32 cellular contexts compared by ENCODE assay signal in the genomic region with DNA sequence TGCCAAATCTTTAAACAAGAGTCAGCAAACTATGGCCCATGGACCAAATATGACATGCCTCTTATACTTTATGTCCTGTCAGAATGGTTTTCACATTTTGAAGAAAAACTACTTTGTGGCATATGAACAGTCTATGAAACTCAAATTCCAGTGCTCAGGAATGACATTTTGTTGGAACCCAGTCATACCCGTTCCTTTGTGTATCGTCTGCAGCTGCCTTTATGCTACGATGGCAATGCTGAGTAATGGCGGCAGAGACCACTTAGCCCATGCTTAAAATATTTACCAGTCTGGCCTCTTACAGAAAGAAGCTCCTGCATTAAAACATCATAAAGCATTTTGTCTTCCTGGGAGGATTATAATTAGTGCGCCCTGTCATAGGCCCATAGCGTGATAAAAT.
"Had no signal": no experiment of that assay in that cellular context is flagged by ENCODE, and none has a peak within 500 bp of the region (broad histone marks: within the 10 kb centered on the region; RNA-seq: fewer than 3 reads in every experiment).

No MANE protein-coding gene starts in this region.

- H3K27me3 ChIP-seq: adrenal gland, body of pancreas, brain microvascular endothelial cell, breast epithelium had no signal

- H3K36me3 ChIP-seq: adrenal gland, brain microvascular endothelial cell, breast epithelium had no signal

- H3K9me3 ChIP-seq: adrenal gland, body of pancreas, breast epithelium had no signal

- H3K4me1 ChIP-seq: adrenal gland, body of pancreas, breast epithelium had no signal

- H3K27ac ChIP-seq: adrenal gland, body of pancreas, brain microvascular endothelial cell, breast epithelium, VCaP had no signal

- ATAC-seq: activated CD8-positive, alpha-beta T cell treated with anti-CD3 and anti-CD28 coated beads for 36 hours; activated naive CD4-positive, alpha-beta T cell treated with anti-CD3 and anti-CD28 coated beads, Interleukin-2, amount 50 U/mL, for 72 hours; activated T-cell treated with anti-CD3 and anti-CD28 coated beads, Interleukin-2, amount 50 U/mL, for 4 hours; activated T-cell treated with anti-CD3 and anti-CD28 coated beads, Interleukin-2, amount 50 U/mL, for 72 hours; activated T-helper 17 cell treated with anti-CD3 and anti-CD28 coated beads, Interleukin-2, amount 50 U/mL, for 72 hours; body of pancreas had no signal

- H3K4me3 ChIP-seq: adrenal gland, body of pancreas, breast epithelium had no signal

- DNase-seq: activated B cell treated with CpG ODN at 0.5 μM for 24 hours; activated CD4-positive, alpha-beta memory T cell treated with anti-CD3 and anti-CD28 coated beads for 36 hours; activated CD4-positive, alpha-beta T cell treated with anti-CD3 and anti-CD28 coated beads for 4 hours; activated CD4-positive, alpha-beta T cell treated with anti-CD3 and anti-CD28 coated beads, Interleukin-2, amount 10 ng/mL, durations not matched to agents 24 days and 14 days; activated CD4-positive, alpha-beta T cell treated with anti-CD3 and anti-CD28 coated beads, Interleukin-2, amount 50 U/mL, for 1 hour; activated CD4-positive, alpha-beta T cell treated with anti-CD3 and anti-CD28 coated beads, Interleukin-2, amount 50 U/mL, for 4 hours; activated CD4-positive, CD25-positive, alpha-beta regulatory T cell treated with anti-CD3 and anti-CD28 coated beads, Interleukin-2, amount 50 U/mL, for 72 hours; activated CD8-positive, alpha-beta memory T cell treated with anti-CD3 and anti-CD28 coated beads, Interleukin-2, amount 50 U/mL, for 4 hours; activated CD8-positive, alpha-beta T cell treated with anti-CD3 and anti-CD28 coated beads for 36 hours; activated effector memory CD4-positive, alpha-beta T cell treated with anti-CD3 and anti-CD28 coated beads, Interleukin-2, amount 50 U/mL, for 16 hours; activated gamma-delta T cell treated with Interleukin-2 at 50 U/mL for 16 hours; activated naive CD4-positive, alpha-beta T cell; activated naive CD4-positive, alpha-beta T cell treated with anti-CD3 and anti-CD28 coated beads for 36 hours; activated naive CD4-positive, alpha-beta T cell treated with anti-CD3 and anti-CD28 coated beads, Interleukin-2, amount 50 U/mL, for 16 hours; activated naive CD8-positive, alpha-beta T cell treated with anti-CD3 and anti-CD28 coated beads for 36 hours; activated T-cell treated with anti-CD3 and anti-CD28 coated beads for 4 hours; activated T-cell treated with anti-CD3 and anti-CD28 coated beads, Interleukin-2, amount 50 U/mL, for 1 hour; activated T-cell treated with anti-CD3 and anti-CD28 coated beads, Interleukin-2, amount 50 U/mL, for 4 hours; activated T-cell treated with anti-CD3 and anti-CD28 coated beads, Interleukin-2, amount 50 U/mL, for 72 hours; amniotic stem cell; aorta; body of pancreas; brain microvascular endothelial cell; central memory CD4-positive, alpha-beta T cell; T-helper 1 cell; T-helper 2 cell; T-helper 9 cell had no signal
